Comparison of ENCODE assay signal across 1 cellular context in genomic region chr5:157290981-157291711, GRCh38.
TF ChIP-seq lines count a peak whose summit lies in the region.

No MANE protein-coding gene starts in this region.

TF ChIP-seq in HepG2, 621 proteins besides CTCF, POLR2A, EP300 and RAD21 (continued from another document and continues in another):
- TF ChIP-seq ZNF280B (CRISPR knock-in tag; IDR thresholded peaks at IDR 0.05; ENCODE audit: borderline replicate concordance) (no peak), HNF4A (CRISPR knock-in tag; IDR thresholded peaks at IDR 0.05) (peak; percentile 97), MAX (IDR thresholded peaks at IDR 0.05) (peak; percentile 99), NFYC (CRISPR knock-in tag; IDR thresholded peaks at IDR 0.05) (peak; percentile 64), TMF1 (CRISPR knock-in tag; IDR thresholded peaks at IDR 0.05; ENCODE audit: low read depth) (no peak), ZNF510 (CRISPR knock-in tag; IDR thresholded peaks at IDR 0.05; ENCODE audit: low read depth) (peak; percentile 85; the same call in 1 of the 2 replicates), HOXA3 (CRISPR knock-in tag; IDR thresholded peaks at IDR 0.05) (peak; percentile 88), THYN1 (CRISPR knock-in tag; IDR thresholded peaks at IDR 0.05; ENCODE audit: borderline replicate concordance, low read depth) (no peak), ZNF766 (CRISPR knock-in tag; IDR thresholded peaks at IDR 0.05; ENCODE audit: borderline replicate concordance) (no peak), SOX6 (IDR thresholded peaks at IDR 0.05) (no peak), SOX6 (CRISPR knock-in tag; IDR thresholded peaks at IDR 0.05) (peak; percentile 94), ZSCAN22 (CRISPR knock-in tag; IDR thresholded peaks at IDR 0.05) (no peak; the same call in 1 of the 2 replicates), NFATC3 (CRISPR knock-in tag; IDR thresholded peaks at IDR 0.05) (no peak), ZBTB20 (CRISPR knock-in tag; IDR thresholded peaks at IDR 0.05; ENCODE audit: borderline replicate concordance, low read depth) (peak; percentile 95), ZUFSP (CRISPR knock-in tag; IDR thresholded peaks at IDR 0.05; ENCODE audit: borderline replicate concordance) (no peak), E2F5 (CRISPR knock-in tag; conservative IDR thresholded peaks at IDR 0.05) (no peak), KLF12 (CRISPR knock-in tag; IDR thresholded peaks at IDR 0.05; ENCODE audit: borderline replicate concordance) (peak; percentile 81; the same call in 1 of the 2 replicates), ZNF512 (CRISPR knock-in tag; IDR thresholded peaks at IDR 0.05) (no peak), HOXA5 (CRISPR knock-in tag; IDR thresholded peaks at IDR 0.05) (peak; percentile 84; the same call in 1 of the 2 replicates), SALL2 (CRISPR knock-in tag; IDR thresholded peaks at IDR 0.05) (no peak), ZNF564 (CRISPR knock-in tag; IDR thresholded peaks at IDR 0.05) (no peak), ZNF761 (CRISPR knock-in tag; conservative IDR thresholded peaks at IDR 0.05) (peak; percentile 76; the same call in 1 of the 2 replicates), ZSCAN20 (CRISPR knock-in tag; IDR thresholded peaks at IDR 0.05; ENCODE audit: borderline replicate concordance) (no peak), BCL3 (CRISPR knock-in tag; IDR thresholded peaks at IDR 0.05) (peak; percentile 55; the same call in 1 of the 2 replicates), SSRP1 (CRISPR knock-in tag; IDR thresholded peaks at IDR 0.05) (0 out of 2 replicates have a peak, but pooled peaks have one; percentile 70), ZFP36L2 (CRISPR knock-in tag; IDR thresholded peaks at IDR 0.05) (no peak), ZNF740 (CRISPR knock-in tag; IDR thresholded peaks at IDR 0.05) (no peak), ZNF749 (CRISPR knock-in tag; IDR thresholded peaks at IDR 0.05; ENCODE audit: borderline replicate concordance) (no peak), ATF7-NPFF (CRISPR knock-in tag; IDR thresholded peaks at IDR 0.05; ENCODE audit: low read depth) (peak; percentile 35; the same call in 1 of the 2 replicates), PPARG (CRISPR knock-in tag; conservative IDR thresholded peaks at IDR 0.05) (peak; percentile 96), IRF1 (CRISPR knock-in tag; IDR thresholded peaks at IDR 0.05; ENCODE audit: low read depth) (no peak; the same call in 1 of the 2 replicates), RAD51 (IDR thresholded peaks at IDR 0.05; ENCODE audit: borderline replicate concordance) (peak; percentile 69), ZNF619 (CRISPR knock-in tag; IDR thresholded peaks at IDR 0.05) (no peak), SMAD3 (CRISPR knock-in tag; IDR thresholded peaks at IDR 0.05) (peak; percentile 85), ELF3 (CRISPR knock-in tag; IDR thresholded peaks at IDR 0.05) (peak; percentile 95), ZNF121 (CRISPR knock-in tag; IDR thresholded peaks at IDR 0.05) (no peak), ZNF674 (CRISPR knock-in tag; IDR thresholded peaks at IDR 0.05; ENCODE audit: low read depth) (no peak), POGK (CRISPR knock-in tag; conservative IDR thresholded peaks at IDR 0.05) (peak; percentile 51; the same call in 1 of the 2 replicates), TFE3 (CRISPR knock-in tag; IDR thresholded peaks at IDR 0.05) (peak; percentile 96), RBM22 (optimal IDR thresholded peaks at IDR 0.05; ENCODE audit: low read length) (no peak), ZNF777 (CRISPR knock-in tag; IDR thresholded peaks at IDR 0.05) (no peak), MLLT10 (CRISPR knock-in tag; IDR thresholded peaks at IDR 0.05) (no peak), SNAI1 (CRISPR knock-in tag; IDR thresholded peaks at IDR 0.05; ENCODE audit: borderline replicate concordance) (no peak), ZHX2 (IDR thresholded peaks at IDR 0.05; ENCODE audit: low read depth) (no peak), ZHX2 (CRISPR knock-in tag; IDR thresholded peaks at IDR 0.05; ENCODE audit: borderline replicate concordance) (no peak), E2F1 (CRISPR knock-in tag; IDR thresholded peaks at IDR 0.05) (no peak; the same call in 1 of the 2 replicates)
